13 cellular contexts compared by ENCODE assay signal in the genomic region with DNA sequence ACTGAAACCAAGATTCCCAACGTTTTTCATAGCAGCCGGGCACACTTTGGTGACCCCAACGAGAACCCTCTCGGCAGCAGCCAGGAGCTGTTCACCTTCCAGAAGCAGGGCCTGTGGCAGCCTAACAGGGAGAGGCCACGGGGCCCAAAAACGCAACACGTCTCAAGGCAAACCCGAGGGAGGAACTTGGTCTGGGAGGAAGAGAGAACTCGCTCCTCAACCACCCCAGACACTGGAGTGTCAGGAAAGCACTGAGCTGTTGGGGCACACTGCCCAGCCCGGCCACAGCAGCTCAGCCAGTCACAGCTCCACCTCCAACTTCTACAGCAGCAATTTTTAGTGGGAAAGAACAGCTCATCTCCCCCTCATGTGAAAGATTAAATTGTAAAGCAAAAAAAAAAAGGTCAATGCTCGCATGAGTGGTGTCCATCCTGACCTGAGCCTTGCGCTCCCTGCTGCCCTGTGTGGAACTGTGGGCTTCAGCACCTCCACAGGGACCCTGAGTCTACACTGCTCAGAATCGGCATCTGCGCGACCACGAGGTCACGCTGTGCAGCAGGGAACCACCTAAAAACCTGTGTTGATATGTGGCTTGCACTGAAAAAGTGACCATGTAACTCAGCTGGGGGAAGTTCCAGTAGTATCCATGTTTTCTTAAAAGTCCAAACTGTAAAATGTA. TPM values are rescaled to one million over a fixed set of nuclear protein-coding genes. Genes with fewer than 3 reads are reported as not detected.
DNase-seq lines count a peak whose midpoint lies in the region; TF ChIP-seq lines count a peak whose summit lies in the region.
"Had no signal": no experiment of that assay in that cellular context is flagged by ENCODE, and none has a peak within 500 bp of the region (broad histone marks: within the 10 kb centered on the region; RNA-seq: fewer than 3 reads in every experiment).

No MANE protein-coding gene starts in this region.

- no peaks in the 10 kb centered on the region for H3K27me3 ChIP-seq in suprapubic skin
- H3K27me3 ChIP-seq: BLaER1 had no signal

- H3K27me3 Mint-ChIP-seq in T-helper 2 cell treated with Interferon-gamma antibody and Interleukin-4, amounts not matched to agents 5 μg/mL and 100 μg/mL, for 36 hours (ENCODE audit: low read depth) = no peaks in the 10 kb centered on the region
- H3K27me3 Mint-ChIP-seq: stimulated activated memory B cell treated with anti-CD40 and anti-IgM and Interleukin-4, amounts not matched to agents 10 μg/mL and 1 μg/mL and 100 μg/mL, for 72 hours; T-cell had no signal

- no peaks in the 10 kb centered on the region for H3K9me3 Mint-ChIP-seq in T-helper 2 cell treated with Interferon-gamma antibody and Interleukin-4, amounts not matched to agents 5 μg/mL and 100 μg/mL, for 36 hours
- H3K9me3 Mint-ChIP-seq: stimulated activated memory B cell treated with anti-CD40 and anti-IgM and Interleukin-4, amounts not matched to agents 10 μg/mL and 1 μg/mL and 100 μg/mL, for 72 hours; T-cell had no signal

- DNase-seq in EH (ENCODE audit: low read depth) (peak; percentile 13), midbrain (lab: John Stamatoyannopoulos, UW) (peak; percentile 19), suprapubic skin (ENCODE audit: low spot score in 2 of 2) (no peak), OCI-M1 (lab: John Stamatoyannopoulos, UW) (no peak), kidney glomerular epithelial cell (lab: John Stamatoyannopoulos, UW) (no peak)
- no peak for DNase-seq in T-helper 2 cell treated with Interferon-gamma antibody and Interleukin-4, amounts not matched to agents 5 μg/mL and 100 μg/mL, for 36 hours (ENCODE audit: low spot score)
- DNase-seq: activated gamma-delta T cell treated with Interleukin-2 at 50 U/mL for 16 hours, NCI-H1092, small intestine, T-cell had no signal

- H3K36me3 Mint-ChIP-seq in T-helper 2 cell treated with Interferon-gamma antibody and Interleukin-4, amounts not matched to agents 5 μg/mL and 100 μg/mL, for 36 hours (ENCODE audit: low read depth) = peaks cover 43% of the 10 kb centered on the region

- no peaks in the 10 kb centered on the region for H3K9me3 ChIP-seq in suprapubic skin
- H3K9me3 ChIP-seq: BLaER1 had no signal

- no peak overlapping the region for H3K4me3 Mint-ChIP-seq in T-helper 2 cell treated with Interferon-gamma antibody and Interleukin-4, amounts not matched to agents 5 μg/mL and 100 μg/mL, for 36 hours
- H3K4me3 Mint-ChIP-seq: stimulated activated memory B cell treated with anti-CD40 and anti-IgM and Interleukin-4, amounts not matched to agents 10 μg/mL and 1 μg/mL and 100 μg/mL, for 72 hours; T-cell had no signal

- no peak overlapping the region for H3K4me3 ChIP-seq in suprapubic skin
- H3K4me3 ChIP-seq: BLaER1 had no signal

- TF ChIP-seq EP300 in suprapubic skin (IDR thresholded peaks at IDR 0.05) = no peak

- H3K4me1 ChIP-seq in suprapubic skin = peaks cover 61% of the 10 kb centered on the region

- peaks cover 60% of the 10 kb centered on the region for H3K36me3 ChIP-seq in suprapubic skin

- H3K27ac ChIP-seq in cingulate gyrus (ENCODE audit: low read depth, low read length) = peak overlapping the region; percentile 44
- peak overlapping the region; percentile 86 for H3K27ac ChIP-seq in suprapubic skin
- H3K27ac ChIP-seq: BLaER1 had no signal

- H3K27ac Mint-ChIP-seq in T-helper 2 cell treated with Interferon-gamma antibody and Interleukin-4, amounts not matched to agents 5 μg/mL and 100 μg/mL, for 36 hours = no peak overlapping the region
- H3K27ac Mint-ChIP-seq: stimulated activated memory B cell treated with anti-CD40 and anti-IgM and Interleukin-4, amounts not matched to agents 10 μg/mL and 1 μg/mL and 100 μg/mL, for 72 hours; T-cell had no signal

- TF ChIP-seq CTCF in suprapubic skin (IDR thresholded peaks at IDR 0.05) = no peak

- no peaks in the 10 kb centered on the region for H3K4me1 Mint-ChIP-seq in T-helper 2 cell treated with Interferon-gamma antibody and Interleukin-4, amounts not matched to agents 5 μg/mL and 100 μg/mL, for 36 hours (ENCODE audit: low read depth)
- H3K4me1 Mint-ChIP-seq: stimulated activated memory B cell treated with anti-CD40 and anti-IgM and Interleukin-4, amounts not matched to agents 10 μg/mL and 1 μg/mL and 100 μg/mL, for 72 hours; T-cell had no signal

- no peak for TF ChIP-seq POLR2A in suprapubic skin (IDR thresholded peaks at IDR 0.05)

- 77% methylated on average over 17 of the region's 17 CpGs for WGBS in suprapubic skin

RNA-seq across cellular contexts. Expression of gene IPPK, which starts 55.0 kb away (rescaled TPM):
- total RNA-seq in suprapubic skin = 10 to 100 TPM; 45.0 to 53.6 (median 50.0) TPM

Comparison
In these comparisons a context has a peak if more than half of its experiments do, and no peak if none do; other contexts are left out.
1. DNase-seq: peak in EH (single experiment) and midbrain (single experiment); none in suprapubic skin (0 of 2), OCI-M1 (single experiment), T-helper 2 cell treated with Interferon-gamma antibody and Interleukin-4, amounts not matched to agents 5 μg/mL and 100 μg/mL, for 36 hours (single experiment) and kidney glomerular epithelial cell (single experiment).